1 cellular context compared by ENCODE assay signal in the genomic region with DNA sequence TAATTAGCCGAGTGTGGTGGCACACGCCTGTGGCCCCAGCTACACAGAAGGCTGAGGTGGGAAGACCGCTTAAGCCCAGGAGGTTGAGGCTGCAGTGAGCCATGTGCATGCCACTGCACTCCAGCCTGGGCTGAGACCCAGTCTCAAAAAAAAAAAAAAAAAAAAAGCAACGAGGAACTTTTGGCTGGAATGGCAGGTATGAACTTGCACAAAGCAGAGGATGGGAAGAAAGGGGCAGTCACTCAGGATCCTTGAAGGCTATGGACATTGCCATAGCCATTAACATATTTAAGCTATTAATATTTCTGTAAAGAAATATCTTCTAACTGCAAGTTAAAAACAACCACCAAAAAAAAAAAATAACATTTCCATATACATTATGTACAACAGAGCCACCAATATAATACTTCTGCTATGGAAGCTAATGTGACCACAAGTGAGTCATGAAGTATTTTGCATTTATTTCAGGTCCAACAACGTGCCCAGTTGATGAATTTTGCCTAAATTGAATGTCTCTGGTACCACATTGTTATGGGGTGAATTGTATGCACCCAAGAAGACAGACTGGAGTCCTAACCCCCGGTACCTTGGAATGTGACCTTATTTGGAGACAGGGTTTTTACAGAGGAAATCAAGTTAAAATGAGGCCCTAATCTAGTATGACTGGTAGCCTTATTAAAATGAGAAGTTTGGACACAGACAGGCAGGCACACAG.
TF ChIP-seq lines count a peak whose summit lies in the region.

No MANE protein-coding gene starts in this region.

TF ChIP-seq in GM23338, 12 proteins besides CTCF, POLR2A, EP300 and RAD21 (continued from another document):
- TF ChIP-seq, protein P1, sequence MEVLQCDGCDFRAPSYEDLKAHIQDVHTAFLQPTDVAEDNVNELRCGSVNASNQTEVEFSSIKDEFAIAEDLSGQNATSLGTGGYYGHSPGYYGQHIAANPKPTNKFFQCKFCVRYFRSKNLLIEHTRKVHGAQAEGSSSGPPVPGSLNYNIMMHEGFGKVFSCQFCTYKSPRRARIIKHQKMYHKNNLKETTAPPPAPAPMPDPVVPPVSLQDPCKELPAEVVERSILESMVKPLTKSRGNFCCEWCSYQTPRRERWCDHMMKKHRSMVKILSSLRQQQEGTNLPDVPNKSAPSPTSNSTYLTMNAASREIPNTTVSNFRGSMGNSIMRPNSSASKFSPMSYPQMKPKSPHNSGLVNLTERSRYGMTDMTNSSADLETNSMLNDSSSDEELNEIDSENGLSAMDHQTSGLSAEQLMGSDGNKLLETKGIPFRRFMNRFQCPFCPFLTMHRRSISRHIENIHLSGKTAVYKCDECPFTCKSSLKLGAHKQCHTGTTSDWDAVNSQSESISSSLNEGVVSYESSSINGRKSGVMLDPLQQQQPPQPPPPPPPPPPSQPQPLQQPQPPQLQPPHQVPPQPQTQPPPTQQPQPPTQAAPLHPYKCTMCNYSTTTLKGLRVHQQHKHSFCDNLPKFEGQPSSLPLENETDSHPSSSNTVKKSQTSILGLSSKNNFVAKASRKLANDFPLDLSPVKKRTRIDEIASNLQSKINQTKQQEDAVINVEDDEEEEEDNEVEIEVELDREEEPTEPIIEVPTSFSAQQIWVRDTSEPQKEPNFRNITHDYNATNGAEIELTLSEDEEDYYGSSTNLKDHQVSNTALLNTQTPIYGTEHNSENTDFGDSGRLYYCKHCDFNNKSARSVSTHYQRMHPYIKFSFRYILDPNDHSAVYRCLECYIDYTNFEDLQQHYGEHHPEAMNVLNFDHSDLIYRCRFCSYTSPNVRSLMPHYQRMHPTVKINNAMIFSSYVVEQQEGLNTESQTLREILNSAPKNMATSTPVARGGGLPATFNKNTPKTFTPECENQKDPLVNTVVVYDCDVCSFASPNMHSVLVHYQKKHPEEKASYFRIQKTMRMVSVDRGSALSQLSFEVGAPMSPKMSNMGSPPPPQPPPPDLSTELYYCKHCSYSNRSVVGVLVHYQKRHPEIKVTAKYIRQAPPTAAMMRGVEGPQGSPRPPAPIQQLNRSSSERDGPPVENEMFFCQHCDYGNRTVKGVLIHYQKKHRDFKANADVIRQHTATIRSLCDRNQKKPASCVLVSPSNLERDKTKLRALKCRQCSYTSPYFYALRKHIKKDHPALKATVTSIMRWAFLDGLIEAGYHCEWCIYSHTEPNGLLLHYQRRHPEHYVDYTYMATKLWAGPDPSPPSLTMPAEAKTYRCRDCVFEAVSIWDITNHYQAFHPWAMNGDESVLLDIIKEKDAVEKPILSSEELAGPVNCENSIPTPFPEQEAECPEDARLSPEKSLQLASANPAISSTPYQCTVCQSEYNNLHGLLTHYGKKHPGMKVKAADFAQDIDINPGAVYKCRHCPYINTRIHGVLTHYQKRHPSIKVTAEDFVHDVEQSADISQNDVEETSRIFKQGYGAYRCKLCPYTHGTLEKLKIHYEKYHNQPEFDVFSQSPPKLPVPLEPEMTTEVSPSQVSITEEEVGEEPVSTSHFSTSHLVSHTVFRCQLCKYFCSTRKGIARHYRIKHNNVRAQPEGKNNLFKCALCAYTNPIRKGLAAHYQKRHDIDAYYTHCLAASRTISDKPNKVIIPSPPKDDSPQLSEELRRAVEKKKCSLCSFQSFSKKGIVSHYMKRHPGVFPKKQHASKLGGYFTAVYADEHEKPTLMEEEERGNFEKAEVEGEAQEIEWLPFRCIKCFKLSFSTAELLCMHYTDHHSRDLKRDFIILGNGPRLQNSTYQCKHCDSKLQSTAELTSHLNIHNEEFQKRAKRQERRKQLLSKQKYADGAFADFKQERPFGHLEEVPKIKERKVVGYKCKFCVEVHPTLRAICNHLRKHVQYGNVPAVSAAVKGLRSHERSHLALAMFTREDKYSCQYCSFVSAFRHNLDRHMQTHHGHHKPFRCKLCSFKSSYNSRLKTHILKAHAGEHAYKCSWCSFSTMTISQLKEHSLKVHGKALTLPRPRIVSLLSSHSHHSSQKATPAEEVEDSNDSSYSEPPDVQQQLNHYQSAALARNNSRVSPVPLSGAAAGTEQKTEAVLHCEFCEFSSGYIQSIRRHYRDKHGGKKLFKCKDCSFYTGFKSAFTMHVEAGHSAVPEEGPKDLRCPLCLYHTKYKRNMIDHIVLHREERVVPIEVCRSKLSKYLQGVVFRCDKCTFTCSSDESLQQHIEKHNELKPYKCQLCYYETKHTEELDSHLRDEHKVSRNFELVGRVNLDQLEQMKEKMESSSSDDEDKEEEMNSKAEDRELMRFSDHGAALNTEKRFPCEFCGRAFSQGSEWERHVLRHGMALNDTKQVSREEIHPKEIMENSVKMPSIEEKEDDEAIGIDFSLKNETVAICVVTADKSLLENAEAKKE (CRISPR knock-in tag; IDR thresholded peaks at IDR 0.05): no peak
- TF ChIP-seq JUNB (IDR thresholded peaks at IDR 0.05; ENCODE audit: unreplicated experiment): no peak
- TF ChIP-seq ZNF331 (CRISPR knock-in tag; IDR thresholded peaks at IDR 0.05; ENCODE audit: low read depth): no peak
- TF ChIP-seq STAT1 (IDR thresholded peaks at IDR 0.05; ENCODE audit: unreplicated experiment): no peak
